In genomic region chr3:129942296-129942695, GRCh38 we compare ENCODE assay signal across 9 cellular contexts. TPM values are rescaled to one million over a fixed set of nuclear protein-coding genes. Genes with fewer than 3 reads are reported as not detected.
DNase-seq lines count a peak whose midpoint lies in the region; ATAC-seq, FAIRE-seq and TF ChIP-seq lines count a peak whose summit lies in the region.
"Had no signal": no experiment of that assay in that cellular context is flagged by ENCODE, and none has a peak within 500 bp of the region (broad histone marks: within the 10 kb centered on the region; RNA-seq: fewer than 3 reads in every experiment).

No MANE protein-coding gene starts in this region.

- BruUV-seq in endothelial cell of umbilical vein (replicated peaks; lab: Mats Ljungman, UMichigan), result no TSS peak

- no peak overlapping the region for H3K4ac ChIP-seq in mesenchymal stem cell (ENCODE audit: low read depth in 1 of 2, low read length in 2 of 2)

- H3K4me1 ChIP-seq in HAP-1 (no peaks in the 10 kb centered on the region), endothelial cell of umbilical vein (ENCODE audit: control insufficient read depth, extremely low read depth, insufficient read depth, low read length) (no peaks in the 10 kb centered on the region), mesenchymal stem cell (ENCODE audit: control insufficient read depth, insufficient read depth, low read depth, low read length) (no peaks in the 10 kb centered on the region)

- 18% methylated on average over 7 of the region's 7 CpGs for WGBS in mesenchymal stem cell

- H2BK15ac ChIP-seq in mesenchymal stem cell (ENCODE audit: low read depth, poor library complexity, severe bottlenecking), result no peak overlapping the region

- H3K79me2 ChIP-seq in endothelial cell of umbilical vein (ENCODE audit: control insufficient read depth, insufficient read depth, low read length), result no peaks in the 10 kb centered on the region

- H3K4me3 ChIP-seq in HAP-1 (no peak overlapping the region), endothelial cell of umbilical vein (replicated peaks in 1 of 3; ENCODE audit: insufficient read depth in 1 of 3, low read depth in 1 of 3, low read length in 3 of 3) (no peak overlapping the region), mesenchymal stem cell (ENCODE audit: insufficient read depth in 1 of 2, low read depth in 1 of 2, low read length in 2 of 2) (no peak overlapping the region)

- POLR2A ChIA-PET in endothelial cell of umbilical vein (lab: Charles Lee), result no interaction called here

- H4K20me1 ChIP-seq in endothelial cell of umbilical vein (replicated peaks; ENCODE audit: control insufficient read depth, extremely low read depth, insufficient read depth, low read length), result no peaks in the 10 kb centered on the region

- no peak overlapping the region for H4K91ac ChIP-seq in mesenchymal stem cell (ENCODE audit: low read length)

- dilution Hi-C loops in endothelial cell of umbilical vein (cut with MboI; ENCODE audit: extremely low pct_ligation_motif_present, low sequenced_read_pairs), result no loop called here

- H3K23ac ChIP-seq in mesenchymal stem cell (ENCODE audit: low read length in 2 of 2), result no peak overlapping the region

- CTCF ChIA-PET in endothelial cell of umbilical vein (lab: Charles Lee), result interaction anchor here (0.7 to 5.7 kb wide), 35 partner anchors 9 to 596 kb away, joined by 3 to 103 read pairs (median 5); partner anchors contain the start of genes ALG1L2, TMCC1 and TRH

- H2AK5ac ChIP-seq in mesenchymal stem cell (ENCODE audit: low read length, severe bottlenecking), result no peak overlapping the region

- TF ChIP-seq POLR2A in endothelial cell of umbilical vein (IDR thresholded peaks at IDR 0.05; ENCODE audit: low read depth, low read length), result no peak

- intact Hi-C loops in endothelial cell of umbilical vein (cut with micrococcal nuclease), result loop anchor here (1.0 to 2.0 kb wide), 2 partner anchors 61 to 155 kb away; no protein-coding TSS in a partner anchor

- no peaks in the 10 kb centered on the region for H3K79me1 ChIP-seq in mesenchymal stem cell (replicated peaks; ENCODE audit: low read length, poor library complexity, severe bottlenecking)

- H3K14ac ChIP-seq in mesenchymal stem cell (ENCODE audit: low read length in 2 of 2), result no peak overlapping the region

- H2AFZ ChIP-seq in endothelial cell of umbilical vein (ENCODE audit: low read depth, low read length), result no peak overlapping the region
- no peak overlapping the region for H2AFZ ChIP-seq in mesenchymal stem cell (ENCODE audit: low read depth, low read length)

- no peak overlapping the region for H3K4me2 ChIP-seq in endothelial cell of umbilical vein (ENCODE audit: insufficient read depth, low read length)
- H3K4me2 ChIP-seq in mesenchymal stem cell (ENCODE audit: low read length, poor library complexity, severe bottlenecking), result no peak overlapping the region

- H3K27ac ChIP-seq in endothelial cell of umbilical vein (ENCODE audit: insufficient read depth, low read depth, low read length), result no peak overlapping the region
- H3K27ac ChIP-seq in mesenchymal stem cell (ENCODE audit: low read length, poor library complexity, severe bottlenecking), result no peak overlapping the region

- H3K9me3 ChIP-seq in HAP-1 (no peaks in the 10 kb centered on the region), endothelial cell of umbilical vein (replicated peaks; ENCODE audit: control insufficient read depth, insufficient read depth, low read length) (no peaks in the 10 kb centered on the region), mesenchymal stem cell (ENCODE audit: control insufficient read depth, low read length) (peaks cover 5% of the 10 kb centered on the region)

- H2BK12ac ChIP-seq in mesenchymal stem cell (ENCODE audit: low read length in 2 of 2), result no peak overlapping the region

- DNase-seq in DMS79 (lab: John Stamatoyannopoulos, UW) (peak; percentile 27), HAP-1 (ENCODE audit: low spot score in 2 of 2) (peak; percentile 56 to 85), NCI-H2107 treated with DMSO at 0.1 percent for 48 hours (lab: John Stamatoyannopoulos, UW; ENCODE audit: unreplicated experiment) (peak; percentile 8), endothelial cell of umbilical vein (ENCODE audit: low read depth, low spot score) (peak; percentile 75), mesenchymal stem cell (peak; percentile 66), superior temporal gyrus (ENCODE audit: extremely low spot score) (peak; percentile 84)
- DNase-seq in activated CD4-positive, alpha-beta T cell treated with anti-CD3 and anti-CD28 coated beads for 48 hours, result peak; percentile 63

- H3K9ac ChIP-seq in endothelial cell of umbilical vein (replicated peaks; ENCODE audit: extremely low read depth, insufficient read depth, low read length) (no peak overlapping the region), mesenchymal stem cell (ENCODE audit: low read length) (peak overlapping the region; percentile 29)

- no peak overlapping the region for H4K8ac ChIP-seq in mesenchymal stem cell (ENCODE audit: low read length)

- H3K36me3 ChIP-seq in HAP-1 (replicated peaks) (no peaks in the 10 kb centered on the region), endothelial cell of umbilical vein (ENCODE audit: control insufficient read depth in 2 of 2, extremely low read depth in 1 of 2, insufficient read depth in 2 of 2, low read length in 2 of 2) (no peaks in the 10 kb centered on the region), mesenchymal stem cell (ENCODE audit: control insufficient read depth in 1 of 2, insufficient read depth in 2 of 2, low read depth in 1 of 2, low read length in 2 of 2) (no peaks in the 10 kb centered on the region)

- FAIRE-seq in endothelial cell of umbilical vein (lab: Jason Lieb, UNC), result peak; percentile 84
- FAIRE-seq: TTC549 had no signal

- H3K27me3 ChIP-seq in HAP-1 (ENCODE audit: low read depth) (no peaks in the 10 kb centered on the region), endothelial cell of umbilical vein (ENCODE audit: control insufficient read depth in 2 of 2, insufficient read depth in 2 of 2, low read length in 2 of 2) (peaks cover 4 to 7% of the 10 kb centered on the region in 2 experiments), mesenchymal stem cell (ENCODE audit: control insufficient read depth in 1 of 2, insufficient read depth in 1 of 2, low read length in 2 of 2) (peaks cover 47% of the 10 kb centered on the region in 2 experiments)

- TF ChIP-seq CTCF in endothelial cell of umbilical vein (IDR thresholded peaks at IDR 0.05; ENCODE audit: extremely low read depth in 1 of 2, insufficient read depth in 1 of 2, low read depth in 1 of 2, low read length in 2 of 2), result peak; percentile 59 to 85

- H3K9me1 ChIP-seq in endothelial cell of umbilical vein (replicated peaks; ENCODE audit: control insufficient read depth, extremely low read depth, insufficient read depth, low read length), result no peaks in the 10 kb centered on the region

- in situ Hi-C loops in HAP-1 (cut with MboI; ENCODE audit: low sequenced_read_pairs), result loop anchor here (10.0 kb wide), 1 partner anchor 457 kb away; no protein-coding TSS in a partner anchor

- no peak for ATAC-seq in GM19452 (IDR thresholded peaks at IDR 0.05; ENCODE audit: unreplicated experiment)

- H3K18ac ChIP-seq in mesenchymal stem cell (ENCODE audit: low read depth in 1 of 2, low read length in 2 of 2), result no peak overlapping the region

- H2BK5ac ChIP-seq in mesenchymal stem cell (ENCODE audit: low read depth, low read length, poor library complexity, severe bottlenecking), result no peak overlapping the region

- no peak overlapping the region for H2BK120ac ChIP-seq in mesenchymal stem cell (ENCODE audit: low read depth, low read length)

TF ChIP-seq in endothelial cell of umbilical vein, 7 proteins besides CTCF, POLR2A, EP300 and RAD21:
- TF ChIP-seq JUN (IDR thresholded peaks at IDR 0.05; ENCODE audit: borderline replicate concordance, insufficient read depth, insufficient read length, low read depth), result no peak
- TF ChIP-seq GATA2 (IDR thresholded peaks at IDR 0.05; ENCODE audit: insufficient read depth, insufficient read length, low read depth, low read length), result no peak
TF ChIP-seq in endothelial cell of umbilical vein: peak in this region for 0.

RNA-seq across cellular contexts. Expression of gene TRH, which starts 32.2 kb away (rescaled TPM):
- not detected in 2 replicates for total RNA-seq in endothelial cell of umbilical vein
- polyA plus RNA-seq in endothelial cell of umbilical vein, result not detected in 2 replicates
- not detected in 2 replicates for polyA plus RNA-seq in endothelial cell of umbilical vein (2011; cell fraction: cytosol; rRNA removed)
- not detected in 2 replicates for polyA plus RNA-seq in endothelial cell of umbilical vein (2011; cell fraction: nucleus; rRNA removed)
- polyA plus RNA-seq in endothelial cell of umbilical vein (2012), result not detected in 2 replicates
- not detected in 2 replicates for polyA minus RNA-seq in endothelial cell of umbilical vein
- not detected for polyA minus RNA-seq in endothelial cell of umbilical vein (2011; cell fraction: cytosol; rRNA and poly(A)+ RNA removed)
- polyA minus RNA-seq in endothelial cell of umbilical vein (2011; cell fraction: nucleus; rRNA and poly(A)+ RNA removed), result not detected in 2 replicates
- not detected for polyA plus RNA-seq in mesenchymal stem cell (2013, experiment 1 of 2)
- not detected for polyA plus RNA-seq in mesenchymal stem cell (2013, experiment 2 of 2)

RNA-seq across cellular contexts. Expression of gene TMCC1, which starts 48.8 kb away (rescaled TPM):
- total RNA-seq in endothelial cell of umbilical vein, result 36.6 and 38.4 TPM in 2 replicates
- polyA plus RNA-seq in endothelial cell of umbilical vein, result 13.9 and 17.4 TPM in 2 replicates
- polyA plus RNA-seq in endothelial cell of umbilical vein (2011; cell fraction: cytosol; rRNA removed), result 16.1 and 17.3 TPM in 2 replicates
- 17.6 and 19.2 TPM in 2 replicates for polyA plus RNA-seq in endothelial cell of umbilical vein (2011; cell fraction: nucleus; rRNA removed)
- polyA plus RNA-seq in endothelial cell of umbilical vein (2012), result 11.3 and 12.6 TPM in 2 replicates
- polyA minus RNA-seq in endothelial cell of umbilical vein, result 40.3 and 41.2 TPM in 2 replicates
- polyA minus RNA-seq in endothelial cell of umbilical vein (2011; cell fraction: cytosol; rRNA and poly(A)+ RNA removed), result 10.2 TPM
- polyA minus RNA-seq in endothelial cell of umbilical vein (2011; cell fraction: nucleus; rRNA and poly(A)+ RNA removed), result 29.7 and 32.8 TPM in 2 replicates
- polyA plus RNA-seq in mesenchymal stem cell (2013, experiment 1 of 2), result 6.3 TPM
- 6.1 TPM for polyA plus RNA-seq in mesenchymal stem cell (2013, experiment 2 of 2)

Comparison
In these comparisons a context has a peak if more than half of its experiments do, and no peak if none do; other contexts are left out.
1. DNase-seq: peak in every context shown above with its lines; median percentile 84 in superior temporal gyrus; 75 in endothelial cell of umbilical vein; 70 in HAP-1; 66 in mesenchymal stem cell; 63 in activated CD4-positive, alpha-beta T cell treated with anti-CD3 and anti-CD28 coated beads for 48 hours; 27 in DMS79; 8 in NCI-H2107 treated with DMSO at 0.1 percent for 48 hours.